ENCODE assay signal across 1 cellular context in genomic region chr2:190574169-190574568, GRCh38.
TF ChIP-seq lines count a peak whose summit lies in the region.

No MANE protein-coding gene starts in this region.

TF ChIP-seq in A549, 52 proteins besides CTCF, POLR2A, EP300 and RAD21 (continued from another document):
- TF ChIP-seq ATOH8 (CRISPR knock-in tag; IDR thresholded peaks at IDR 0.05; ENCODE audit: low read depth) (no peak), CHD4 (IDR thresholded peaks at IDR 0.05; ENCODE audit: borderline replicate concordance) (no peak), TP53 (CRISPR knock-in tag; IDR thresholded peaks at IDR 0.05) (no peak), CHD2 (IDR thresholded peaks at IDR 0.05; ENCODE audit: low read length, partially characterized antibody) (no peak), PBX3 (IDR thresholded peaks at IDR 0.05) (no peak), FOSB (CRISPR knock-in tag; IDR thresholded peaks at IDR 0.05) (no peak), RFX5 (IDR thresholded peaks at IDR 0.05) (no peak), HOXB13 (CRISPR knock-in tag; IDR thresholded peaks at IDR 0.05; ENCODE audit: low read depth) (no peak), MYC (IDR thresholded peaks at IDR 0.05; ENCODE audit: borderline replicate concordance, low read length) (no peak), PHF8 (IDR thresholded peaks at IDR 0.05; ENCODE audit: borderline replicate concordance, low read depth) (no peak), E2F6 (IDR thresholded peaks at IDR 0.05; ENCODE audit: borderline replicate concordance, low read depth) (no peak), SMC3 (IDR thresholded peaks at IDR 0.05) (no peak), ESRRA (IDR thresholded peaks at IDR 0.05; ENCODE audit: borderline replicate concordance, low read length) (no peak), ZSCAN20 (CRISPR knock-in tag; IDR thresholded peaks at IDR 0.05) (no peak), HEYL (CRISPR knock-in tag; IDR thresholded peaks at IDR 0.05) (no peak), TFCP2L1 (CRISPR knock-in tag; IDR thresholded peaks at IDR 0.05) (no peak), SREBF2 (IDR thresholded peaks at IDR 0.05) (no peak)
